In the genomic region with DNA sequence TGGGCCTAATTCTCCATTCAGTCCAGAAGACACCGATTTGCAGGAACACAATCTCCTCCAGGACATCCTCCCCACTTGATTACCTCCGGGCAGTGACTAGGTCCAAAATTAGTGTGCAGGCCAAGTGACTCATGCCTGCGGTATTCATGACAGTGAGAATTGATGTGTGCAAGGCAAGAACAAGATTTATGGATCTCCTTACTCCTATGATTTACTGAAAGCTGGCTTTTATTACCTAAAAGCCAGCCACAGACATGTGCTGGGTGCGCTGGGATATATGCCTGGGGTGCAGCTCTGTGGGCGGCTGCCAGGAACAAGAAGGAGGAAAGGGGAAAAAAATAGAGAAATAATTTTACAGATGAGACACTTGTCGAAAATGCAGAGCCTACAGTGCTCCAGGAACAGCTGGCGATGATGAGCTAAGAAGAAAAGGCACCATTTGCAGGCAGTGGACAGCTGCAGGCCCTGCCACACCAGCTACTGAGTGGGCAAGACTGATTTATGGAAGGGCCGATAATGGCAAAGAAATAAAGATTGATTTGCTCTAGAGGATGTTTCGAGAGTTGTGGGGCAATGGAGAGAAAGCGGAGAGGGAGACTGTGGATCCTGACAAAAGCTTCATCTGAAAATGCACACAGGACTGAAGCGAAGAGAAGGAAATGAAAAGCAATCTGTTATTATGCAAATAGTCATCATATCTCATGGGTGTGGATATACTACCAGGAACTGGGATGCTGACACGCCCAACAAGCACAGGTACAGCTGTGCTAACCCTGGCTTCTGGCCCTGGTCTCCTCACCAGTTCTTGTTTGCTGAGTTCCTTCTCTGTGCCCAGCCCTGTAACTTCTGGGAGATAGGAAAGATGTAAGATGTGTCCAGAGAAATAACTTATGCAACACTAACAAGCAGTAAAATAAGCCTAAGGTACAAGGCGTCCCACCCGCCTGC, we compare ENCODE assay signal across 11 cellular contexts.
DNase-seq lines count a peak whose midpoint lies in the region; ATAC-seq and TF ChIP-seq lines count a peak whose summit lies in the region.
"Had no signal": no experiment of that assay in that cellular context is flagged by ENCODE, and none has a peak within 500 bp of the region (broad histone marks: within the 10 kb centered on the region; RNA-seq: fewer than 3 reads in every experiment).

No MANE protein-coding gene starts in this region.

- POLR2A ChIA-PET in HEK293 (lab: Yijun Ruan, JAX) = no interaction called here

- H3K27me3 ChIP-seq in SJCRH30 = no peaks in the 10 kb centered on the region
- H3K27me3 ChIP-seq: left lung had no signal

- no peaks in the 10 kb centered on the region for H3K9me3 ChIP-seq in HEK293 (ENCODE audit: control insufficient read depth, insufficient read depth, low read depth, low read length)
- no peaks in the 10 kb centered on the region for H3K9me3 ChIP-seq in SJCRH30 (replicated peaks)
- H3K9me3 ChIP-seq: left lung had no signal

- no peak overlapping the region for H3K4me3 ChIP-seq in HEK293 (ENCODE audit: low read depth, low read length)
- H3K4me3 ChIP-seq in SJCRH30 = peak overlapping the region; percentile 11; the same call in 1 of the 2 replicates
- no peak overlapping the region for H3K4me3 ChIP-seq in fibroblast of villous mesenchyme (ENCODE audit: low read depth, low read length)
- H3K4me3 ChIP-seq in skeletal muscle cell (ENCODE audit: low read depth, low read length) = no peak overlapping the region
- H3K4me3 ChIP-seq: left lung had no signal

- ATAC-seq in HG03097 (IDR thresholded peaks at IDR 0.05; ENCODE audit: low FRiP score, unreplicated experiment) = no peak
- no peak for ATAC-seq in HG02759 (IDR thresholded peaks at IDR 0.05; ENCODE audit: unreplicated experiment)
- ATAC-seq: activated naive CD8-positive, alpha-beta T cell treated with anti-CD3 and anti-CD28 coated beads, Interleukin-2, amount 50 U/mL, for 24 hours; left lung had no signal

- H3K4me1 ChIP-seq in HEK293 (ENCODE audit: control insufficient read depth, insufficient read depth, low read length) (no peaks in the 10 kb centered on the region), SJCRH30 (peaks cover 18% of the 10 kb centered on the region)
- H3K4me1 ChIP-seq: left lung had no signal

- CTCF ChIA-PET in HEK293 (lab: Yijun Ruan, JAX) = interaction anchor here (1.4 kb wide), 1 partner anchor 10 kb away, joined by 3 read pairs; no protein-coding TSS in a partner anchor

- H3K36me3 ChIP-seq in HEK293 (ENCODE audit: control insufficient read depth in 2 of 2, insufficient read depth in 1 of 2, low read length in 2 of 2) = no peaks in the 10 kb centered on the region
- H3K36me3 ChIP-seq in SJCRH30 = no peaks in the 10 kb centered on the region
- H3K36me3 ChIP-seq: left lung had no signal

- H3K27ac ChIP-seq in HEK293 (ENCODE audit: extremely low read depth, low read depth, low read length) (no peak overlapping the region), SJCRH30 (peak overlapping the region; percentile 67)
- H3K27ac ChIP-seq: left lung had no signal

- no peak for TF ChIP-seq CTCF in HEK293 (tag by site-specific recombination; IDR thresholded peaks at IDR 0.05)
- no peak for TF ChIP-seq CTCF in fibroblast of villous mesenchyme (IDR thresholded peaks at IDR 0.05; ENCODE audit: insufficient read depth, low read depth, low read length)

- DNase-seq in SJCRH30 = peak; percentile 66 to 76
- peak; percentile 75 for DNase-seq in fibroblast of villous mesenchyme (ENCODE audit: low read depth)
- peak; percentile 58 for DNase-seq in skeletal muscle cell (ENCODE audit: low read depth)
- DNase-seq in retina = no peak
- DNase-seq in central memory CD4-positive, alpha-beta T cell = no peak
- DNase-seq: activated naive CD8-positive, alpha-beta T cell treated with anti-CD3 and anti-CD28 coated beads, Interleukin-2, amount 50 U/mL, for 24 hours; left lung; NCI-H146 had no signal

TF ChIP-seq in HEK293, 187 proteins besides CTCF, POLR2A, EP300 and RAD21:
- TF ChIP-seq MEIS1 (CRISPR knock-in tag; IDR thresholded peaks at IDR 0.05; ENCODE audit: borderline replicate concordance) (peak; percentile 87), ZNF548 (tag by site-specific recombination; IDR thresholded peaks at IDR 0.05) (no peak), ZEB2 (tag by site-specific recombination; IDR thresholded peaks at IDR 0.05) (no peak)
TF ChIP-seq in HEK293: peak in this region for 1.

Comparison
In these comparisons a context has a peak if more than half of its experiments do, and no peak if none do; other contexts are left out.
1. DNase-seq: peak in SJCRH30 (2 of 2), fibroblast of villous mesenchyme (single experiment) and skeletal muscle cell (single experiment); none in retina (single experiment) and central memory CD4-positive, alpha-beta T cell (single experiment).